Comparison of ENCODE assay signal across 14 cellular contexts in the genomic region with DNA sequence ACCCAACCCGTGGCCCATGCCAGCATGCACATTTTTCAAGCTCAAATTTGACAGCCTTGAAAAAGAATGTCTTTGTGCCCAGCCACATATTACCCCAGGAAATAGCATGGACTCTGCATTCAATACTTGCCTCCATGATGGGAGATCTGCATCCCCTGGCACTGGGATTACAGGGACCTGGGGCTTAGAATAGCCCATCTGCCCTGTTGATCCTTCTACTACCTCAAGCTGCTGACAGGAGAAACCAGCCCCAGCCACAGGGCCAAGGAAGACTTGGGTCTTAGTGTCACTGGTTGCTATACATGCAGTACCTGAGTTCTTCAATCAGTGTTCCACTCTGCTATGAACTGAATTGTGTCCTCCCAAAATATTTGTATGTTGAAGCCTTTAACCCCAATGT.
DNase-seq lines count a peak whose midpoint lies in the region; ATAC-seq, FAIRE-seq and TF ChIP-seq lines count a peak whose summit lies in the region.
"Had no signal": no experiment of that assay in that cellular context is flagged by ENCODE, and none has a peak within 500 bp of the region (broad histone marks: within the 10 kb centered on the region; RNA-seq: fewer than 3 reads in every experiment).

No MANE protein-coding gene starts in this region.

- no peak for TF ChIP-seq CTCF in D721Med (IDR thresholded peaks at IDR 0.05; ENCODE audit: insufficient read depth, missing control alignments)
- TF ChIP-seq CTCF in brain (conservative IDR thresholded peaks at IDR 0.05), result no peak
- TF ChIP-seq CTCF in progenitor cell of endocrine pancreas (IDR thresholded peaks at IDR 0.05; ENCODE audit: unreplicated experiment), result no peak
- no peak for TF ChIP-seq CTCF in RWPE1 (conservative IDR thresholded peaks at IDR 0.05; ENCODE audit: low read depth)

- CTCF ChIA-PET in RWPE1 (lab: Yijun Ruan, JAX), result interaction anchor here (3.5 kb wide), 2 partner anchors 36 to 158 kb away, joined by 30 to 38 read pairs; no protein-coding TSS in a partner anchor

- POLR2A ChIA-PET in RWPE1 (lab: Yijun Ruan, JAX; ENCODE audit: low non-redundant PET), result no interaction called here

- no peaks in the 10 kb centered on the region for H3K36me3 Mint-ChIP-seq in brain
- no peaks in the 10 kb centered on the region for H3K36me3 Mint-ChIP-seq in progenitor cell of endocrine pancreas (ENCODE audit: insufficient read depth)

- H3K27ac Mint-ChIP-seq in brain (peak overlapping the region in 4 of 5 experiments; percentile 32 to 63 (median 50)), progenitor cell of endocrine pancreas (peak overlapping the region; percentile 24)

- ATAC-seq in GM19035 (IDR thresholded peaks at IDR 0.05; ENCODE audit: unreplicated experiment), result no peak

- H3K4me3 Mint-ChIP-seq in brain (no peak overlapping the region), progenitor cell of endocrine pancreas (ENCODE audit: low read depth) (no peak overlapping the region)

- H3K9me3 Mint-ChIP-seq in brain (peaks cover 0 to 3% (median 0%) of the 10 kb centered on the region in 5 experiments), progenitor cell of endocrine pancreas (ENCODE audit: low read depth) (no peaks in the 10 kb centered on the region)

- DNase-seq in NCI-H82 (lab: John Stamatoyannopoulos, UW) (peak; percentile 81), NCI-H82 treated with DMSO at 0.1 percent for 48 hours (lab: John Stamatoyannopoulos, UW; ENCODE audit: unreplicated experiment) (no peak), D721Med (ENCODE audit: insufficient read length, low spot score) (peak; percentile 51), progenitor cell of endocrine pancreas (ENCODE audit: low spot score, unreplicated experiment) (no peak), RWPE1 (ENCODE audit: low spot score) (no peak), CD1c-positive myeloid dendritic cell (ENCODE audit: extremely low spot score) (no peak)
- DNase-seq: COR-L47, HCEC 1CT, NCI-H1105, NCI-H1694 treated with DMSO at 0.1 percent for 48 hours had no signal

- peaks cover 3% of the 10 kb centered on the region for H3K27me3 Mint-ChIP-seq in brain
- no peaks in the 10 kb centered on the region for H3K27me3 Mint-ChIP-seq in progenitor cell of endocrine pancreas

- no peak overlapping the region for H3K27ac ChIP-seq in RWPE1
- H3K27ac ChIP-seq: C4-2B, SJSA1 had no signal

- FAIRE-seq in D721Med (lab: Jason Lieb, UNC), result no peak

- H3K4me1 Mint-ChIP-seq in brain (peaks cover 36% of the 10 kb centered on the region), progenitor cell of endocrine pancreas (ENCODE audit: low read depth) (peaks cover 13% of the 10 kb centered on the region)

Comparison
In these comparisons a context has a peak if more than half of its experiments do, and no peak if none do; other contexts are left out.
1. DNase-seq: peak in NCI-H82 (single experiment) and D721Med (single experiment); none in NCI-H82 treated with DMSO at 0.1 percent for 48 hours (single experiment), progenitor cell of endocrine pancreas (single experiment), RWPE1 (single experiment) and CD1c-positive myeloid dendritic cell (single experiment).